14 cellular contexts compared by ENCODE assay signal in genomic region chr4:39664828-39665731, GRCh38. TPM values are rescaled to one million over a fixed set of nuclear protein-coding genes. Genes with fewer than 3 reads are reported as not detected.
DNase-seq lines count a peak whose midpoint lies in the region; ATAC-seq and TF ChIP-seq lines count a peak whose summit lies in the region.
"Had no signal": no experiment of that assay in that cellular context is flagged by ENCODE, and none has a peak within 500 bp of the region (broad histone marks: within the 10 kb centered on the region; RNA-seq: fewer than 3 reads in every experiment).

No MANE protein-coding gene starts in this region.

- H3K9me3 ChIP-seq in Caco-2: no peaks in the 10 kb centered on the region
- no peaks in the 10 kb centered on the region for H3K9me3 ChIP-seq in Karpas-422 (ENCODE audit: low read length)
- H3K9me3 ChIP-seq in mesenchymal stem cell (ENCODE audit: control insufficient read depth, low read length): no peaks in the 10 kb centered on the region
- H3K9me3 ChIP-seq in esophagus squamous epithelium: no peaks in the 10 kb centered on the region
- H3K9me3 ChIP-seq: gastroesophageal sphincter had no signal

- H3K4me1 Mint-ChIP-seq in Caco-2 (ENCODE audit: low read depth, unreplicated experiment): peaks cover 15% of the 10 kb centered on the region

- no TSS peak for BruUV-seq in Caco-2 (replicated peaks; lab: Mats Ljungman, UMichigan)

- H4K20me1 ChIP-seq in Karpas-422 (ENCODE audit: insufficient read depth, low read depth, low read length): no peaks in the 10 kb centered on the region

- peak overlapping the region; percentile 48 for H3K4me3 Mint-ChIP-seq in Caco-2 (ENCODE audit: unreplicated experiment)
- H3K4me3 Mint-ChIP-seq: activated naive CD8-positive, alpha-beta T cell had no signal

- H3K79me2 ChIP-seq in Karpas-422 (ENCODE audit: low read length): no peaks in the 10 kb centered on the region

- H3K4me3 ChIP-seq in Caco-2 (ENCODE audit: low read depth, low read length): no peak overlapping the region
- no peak overlapping the region for H3K4me3 ChIP-seq in Karpas-422 (ENCODE audit: low read length)
- H3K4me3 ChIP-seq in epithelial cell of proximal tubule (ENCODE audit: low read depth, low read length): no peak overlapping the region
- peak overlapping the region in 1 of 2 experiments; percentile 65 for H3K4me3 ChIP-seq in mesenchymal stem cell (ENCODE audit: insufficient read depth in 1 of 2, low read depth in 1 of 2, low read length in 2 of 2)
- no peak overlapping the region for H3K4me3 ChIP-seq in esophagus squamous epithelium
- H3K4me3 ChIP-seq: gastroesophageal sphincter had no signal

- 68% methylated on average over 3 of the region's 3 CpGs for WGBS in mesenchymal stem cell
- WGBS in esophagus squamous epithelium, 2 donors: 55 to 68% methylated on average over 3 of the region's 3 CpGs

- TF ChIP-seq CTCF in Caco-2 (IDR thresholded peaks at IDR 0.05; ENCODE audit: insufficient read depth in 1 of 2, low read depth in 1 of 2, low read length in 1 of 2, severe bottlenecking in 1 of 2, unreplicated experiment in 1 of 2) (no peak), epithelial cell of proximal tubule (conservative IDR thresholded peaks at IDR 0.05; ENCODE audit: low read depth, low read length) (no peak), esophagus squamous epithelium (IDR thresholded peaks at IDR 0.05) (no peak)

- H3K27ac ChIP-seq in Karpas-422 (ENCODE audit: low read length) (no peak overlapping the region), mesenchymal stem cell (ENCODE audit: low read length, poor library complexity, severe bottlenecking) (peak overlapping the region; percentile 9), esophagus squamous epithelium (no peak overlapping the region)
- H3K27ac ChIP-seq: gastroesophageal sphincter, VCaP had no signal

- H2BK120ac ChIP-seq in mesenchymal stem cell (ENCODE audit: low read depth, low read length): no peak overlapping the region

- H2BK15ac ChIP-seq in mesenchymal stem cell (ENCODE audit: low read depth, poor library complexity, severe bottlenecking): no peak overlapping the region

- H3K14ac ChIP-seq in mesenchymal stem cell (ENCODE audit: low read length in 2 of 2): peak overlapping the region in 1 of 2 experiments; percentile 11

- H3K23ac ChIP-seq in mesenchymal stem cell (ENCODE audit: low read length in 2 of 2): no peak overlapping the region

- H3K4ac ChIP-seq in mesenchymal stem cell (ENCODE audit: low read depth in 1 of 2, low read length in 2 of 2): no peak overlapping the region

- peak; percentile 36 to 50 for DNase-seq in Caco-2
- DNase-seq in Karpas-422: no peak
- DNase-seq in epithelial cell of proximal tubule (ENCODE audit: low read depth): peak; percentile 45
- peak; percentile 56 for DNase-seq in mesenchymal stem cell
- no peak for DNase-seq in epidermal melanocyte (ENCODE audit: insufficient read length, low spot score)
- no peak for DNase-seq in esophagus squamous epithelium (lab: John Stamatoyannopoulos, UW)
- DNase-seq in NCI-H524 treated with DMSO at 0.1 percent for 48 hours (lab: John Stamatoyannopoulos, UW): no peak
- DNase-seq: C1 segment of cervical spinal cord; NCI-H226; stimulated activated naive CD8-positive, alpha-beta T cell treated with anti-CD3 and anti-CD28 coated beads, Interleukin-15, Interleukin-2, amounts not matched to agents 100 U/mL and 50 U/mL, for 24 hours had no signal

- no peaks in the 10 kb centered on the region for H3K27me3 Mint-ChIP-seq in Caco-2 (ENCODE audit: insufficient read depth, unreplicated experiment)
- H3K27me3 Mint-ChIP-seq: activated naive CD8-positive, alpha-beta T cell had no signal

- H3K36me3 ChIP-seq in Caco-2 (ENCODE audit: control insufficient read depth, insufficient read depth, low read length) (no peaks in the 10 kb centered on the region), Karpas-422 (ENCODE audit: insufficient read depth, low read length) (no peaks in the 10 kb centered on the region), mesenchymal stem cell (ENCODE audit: control insufficient read depth in 1 of 2, insufficient read depth in 2 of 2, low read depth in 1 of 2, low read length in 2 of 2) (no peaks in the 10 kb centered on the region), esophagus squamous epithelium (no peaks in the 10 kb centered on the region)
- H3K36me3 ChIP-seq: gastroesophageal sphincter had no signal

- H4K8ac ChIP-seq in mesenchymal stem cell (ENCODE audit: low read length): no peak overlapping the region

- H3K4me2 ChIP-seq in Karpas-422 (ENCODE audit: low read depth, low read length, poor library complexity, severe bottlenecking) (peak overlapping the region; percentile 19), mesenchymal stem cell (ENCODE audit: low read length, poor library complexity, severe bottlenecking) (no peak overlapping the region)

- peak overlapping the region; percentile 21; the same call in 1 of the 2 replicates for H2AFZ ChIP-seq in Karpas-422 (ENCODE audit: low read length)
- no peak overlapping the region for H2AFZ ChIP-seq in mesenchymal stem cell (ENCODE audit: low read depth, low read length)

- peaks cover 6% of the 10 kb centered on the region for H3K36me3 Mint-ChIP-seq in Caco-2 (ENCODE audit: insufficient read depth, unreplicated experiment)
- H3K36me3 Mint-ChIP-seq: activated naive CD8-positive, alpha-beta T cell had no signal

- H2BK12ac ChIP-seq in mesenchymal stem cell (ENCODE audit: low read length in 2 of 2): no peak overlapping the region

- no peaks in the 10 kb centered on the region for H3K79me1 ChIP-seq in mesenchymal stem cell (replicated peaks; ENCODE audit: low read length, poor library complexity, severe bottlenecking)

- H3K9me3 Mint-ChIP-seq in Caco-2 (ENCODE audit: unreplicated experiment): no peaks in the 10 kb centered on the region

- POLR2A ChIA-PET in Caco-2 (lab: Charles Lee): interaction anchor here (0.6 to 0.8 kb wide), 2 partner anchors 32 to 530 kb away, joined by 3 read pairs; partner anchors contain the start of gene UBE2K

- CTCF ChIA-PET in Caco-2 (lab: Charles Lee): no interaction called here

- no peak for ATAC-seq in HG03139 (IDR thresholded peaks at IDR 0.05; ENCODE audit: unreplicated experiment)
- ATAC-seq: gastroesophageal sphincter; stimulated activated naive CD8-positive, alpha-beta T cell treated with anti-CD3 and anti-CD28 coated beads, Interleukin-15, Interleukin-2, amounts not matched to agents 100 U/mL and 50 U/mL, for 24 hours had no signal

- H3K27ac Mint-ChIP-seq in Caco-2 (ENCODE audit: unreplicated experiment): peak overlapping the region; percentile 87
- H3K27ac Mint-ChIP-seq: activated naive CD8-positive, alpha-beta T cell had no signal

- H3K27me3 ChIP-seq in Caco-2 (replicated peaks; ENCODE audit: control insufficient read depth, insufficient read depth, low read length): no peaks in the 10 kb centered on the region
- H3K27me3 ChIP-seq in Karpas-422 (ENCODE audit: low read length): no peaks in the 10 kb centered on the region
- H3K27me3 ChIP-seq in mesenchymal stem cell (ENCODE audit: control insufficient read depth in 1 of 2, insufficient read depth in 1 of 2, low read length in 2 of 2): no peaks in the 10 kb centered on the region
- no peaks in the 10 kb centered on the region for H3K27me3 ChIP-seq in esophagus squamous epithelium
- H3K27me3 ChIP-seq: gastroesophageal sphincter had no signal

- peaks cover 23% of the 10 kb centered on the region for H3K4me1 ChIP-seq in Caco-2
- H3K4me1 ChIP-seq in Karpas-422 (ENCODE audit: low read length): peaks cover 22% of the 10 kb centered on the region
- H3K4me1 ChIP-seq in mesenchymal stem cell (ENCODE audit: control insufficient read depth, insufficient read depth, low read depth, low read length): peaks cover 3% of the 10 kb centered on the region
- no peaks in the 10 kb centered on the region for H3K4me1 ChIP-seq in esophagus squamous epithelium
- H3K4me1 ChIP-seq: gastroesophageal sphincter had no signal

- H3K9me2 ChIP-seq in Karpas-422 (replicated peaks; ENCODE audit: insufficient read depth, low read length): no peaks in the 10 kb centered on the region

- no peak overlapping the region for H3K18ac ChIP-seq in mesenchymal stem cell (ENCODE audit: low read depth in 1 of 2, low read length in 2 of 2)

- H4K91ac ChIP-seq in mesenchymal stem cell (ENCODE audit: low read length): no peak overlapping the region

- H2BK5ac ChIP-seq in mesenchymal stem cell (ENCODE audit: low read depth, low read length, poor library complexity, severe bottlenecking): no peak overlapping the region

- intact Hi-C loops in Caco-2 (cut with micrococcal nuclease; ENCODE audit: unreplicated experiment): loop anchor here (2.0 kb wide), 1 partner anchor 18 kb away; no protein-coding TSS in a partner anchor
- intact Hi-C loops in esophagus squamous epithelium (cut with DNase I): no loop called here

- H2AK5ac ChIP-seq in mesenchymal stem cell (ENCODE audit: low read length, severe bottlenecking): no peak overlapping the region

- no peak for TF ChIP-seq POLR2A in esophagus squamous epithelium (IDR thresholded peaks at IDR 0.05)

- H3K9ac ChIP-seq in Karpas-422 (ENCODE audit: low read length): no peak overlapping the region
- H3K9ac ChIP-seq in mesenchymal stem cell (ENCODE audit: low read length): peak overlapping the region; percentile 52

RNA-seq across cellular contexts. Expression of gene SMIM14, which starts 26.4 kb away (rescaled TPM):
- total RNA-seq in Caco-2 (2022): 37.6 and 41.0 TPM in 2 replicates
- total RNA-seq in Karpas-422 (2014; rRNA removed; shearing (Covaris generic); ENCODE audit: low replicate concordance): 174 and 689 TPM in 2 replicates
- total RNA-seq in epithelial cell of proximal tubule: 11.9 and 13.1 TPM in 2 replicates
- 15.1 TPM for polyA plus RNA-seq in mesenchymal stem cell (2013, experiment 1 of 2)
- polyA plus RNA-seq in mesenchymal stem cell (2013, experiment 2 of 2): 17.3 TPM
- 10 to 100 TPM; 13.2 to 47.2 (median 25.8) TPM for total RNA-seq in esophagus squamous epithelium

RNA-seq across cellular contexts. Expression of gene UBE2K, which starts 32.9 kb away (rescaled TPM):
- 141 and 144 TPM in 2 replicates for total RNA-seq in Caco-2 (2022)
- 32.9 and 35.8 TPM in 2 replicates for total RNA-seq in Karpas-422 (2014; rRNA removed; shearing (Covaris generic); ENCODE audit: low replicate concordance)
- total RNA-seq in epithelial cell of proximal tubule: 26.1 and 32.7 TPM in 2 replicates
- 111 TPM for polyA plus RNA-seq in mesenchymal stem cell (2013, experiment 1 of 2)
- 111 TPM for polyA plus RNA-seq in mesenchymal stem cell (2013, experiment 2 of 2)
- total RNA-seq in esophagus squamous epithelium: 10 to 100 TPM; 28.1 to 37.6 (median 35.3) TPM

Comparison
In these comparisons a context has a peak if more than half of its experiments do, and no peak if none do; other contexts are left out.
1. DNase-seq: peak in Caco-2 (2 of 2), epithelial cell of proximal tubule (single experiment) and mesenchymal stem cell (single experiment); none in Karpas-422 (single experiment), epidermal melanocyte (single experiment), esophagus squamous epithelium (single experiment) and NCI-H524 treated with DMSO at 0.1 percent for 48 hours (single experiment).